In genomic region chr5:90334746-90335145, GRCh38 we compare ENCODE assay signal across 28 cellular contexts.
DNase-seq lines count a peak whose midpoint lies in the region; ATAC-seq, FAIRE-seq and TF ChIP-seq lines count a peak whose summit lies in the region.
"Had no signal": no experiment of that assay in that cellular context is flagged by ENCODE, and none has a peak within 500 bp of the region (broad histone marks: within the 10 kb centered on the region; RNA-seq: fewer than 3 reads in every experiment).

No MANE protein-coding gene starts in this region.

- H3K9me3 Mint-ChIP-seq in astrocyte (ENCODE audit: unreplicated experiment) = no peaks in the 10 kb centered on the region
- H3K9me3 Mint-ChIP-seq in activated T-helper 17 cell treated with anti-CD3 and anti-CD28 coated beads, Interleukin-2, amount 50 U/mL, for 72 hours = peaks cover 3% of the 10 kb centered on the region
- H3K9me3 Mint-ChIP-seq: CD4-positive, alpha-beta memory T cell had no signal

- FAIRE-seq in astrocyte (lab: Jason Lieb, UNC) (no peak), H1 (lab: Jason Lieb, UNC) (no peak)
- FAIRE-seq: A204.1, GM12878, GM12892 had no signal

- no peaks in the 10 kb centered on the region for H3K9me3 ChIP-seq in astrocyte (ENCODE audit: insufficient read depth, low read depth, low read length)
- H3K9me3 ChIP-seq in H1 (ENCODE audit: insufficient read depth in 2 of 2, low read depth in 1 of 2, low read length in 1 of 2) = no peaks in the 10 kb centered on the region
- H3K9me3 ChIP-seq: BE2C, BLaER1 had no signal

- H4K5ac ChIP-seq in H1 (ENCODE audit: insufficient read length, low read depth, low read length) = no peak overlapping the region

- H3K23me2 ChIP-seq in H1 (ENCODE audit: low read depth, low read length) = no peaks in the 10 kb centered on the region

- no peak overlapping the region for H4K91ac ChIP-seq in H1 (replicated peaks; ENCODE audit: insufficient read length, low read length)

- no peak for ATAC-seq in HG02981 (IDR thresholded peaks at IDR 0.05; ENCODE audit: unreplicated experiment)
- no peak for ATAC-seq in activated T-helper 17 cell treated with anti-CD3 and anti-CD28 coated beads, Interleukin-2, amount 50 U/mL, for 72 hours (replicated peaks)
- ATAC-seq: GM12878 had no signal

- no peak overlapping the region for H2BK5ac ChIP-seq in H1 (ENCODE audit: low read depth, low read length)

- no peak overlapping the region for H4K8ac ChIP-seq in H1 (ENCODE audit: extremely low read depth, insufficient read depth, low read length)

- H2AFZ ChIP-seq in astrocyte (ENCODE audit: low read depth, low read length) = no peak overlapping the region
- H2AFZ ChIP-seq in H1 (ENCODE audit: low read length) = peak overlapping the region; percentile 40; the same call in 1 of the 2 replicates

- H3K27ac Mint-ChIP-seq in astrocyte (ENCODE audit: unreplicated experiment) = no peak overlapping the region
- no peak overlapping the region for H3K27ac Mint-ChIP-seq in activated T-helper 17 cell treated with anti-CD3 and anti-CD28 coated beads, Interleukin-2, amount 50 U/mL, for 72 hours
- H3K27ac Mint-ChIP-seq: CD14-positive monocyte; CD4-positive, alpha-beta memory T cell; CD4-positive, CD25-positive, alpha-beta regulatory T cell; CD8-positive, alpha-beta memory T cell had no signal

- no peaks in the 10 kb centered on the region for H3K36me3 Mint-ChIP-seq in astrocyte (ENCODE audit: low read depth, unreplicated experiment)
- H3K36me3 Mint-ChIP-seq in activated T-helper 17 cell treated with anti-CD3 and anti-CD28 coated beads, Interleukin-2, amount 50 U/mL, for 72 hours (ENCODE audit: low read depth) = no peaks in the 10 kb centered on the region
- H3K36me3 Mint-ChIP-seq: CD14-positive monocyte; CD4-positive, alpha-beta memory T cell; CD4-positive, CD25-positive, alpha-beta regulatory T cell; CD8-positive, alpha-beta memory T cell had no signal

- no peaks in the 10 kb centered on the region for H4K20me1 ChIP-seq in astrocyte (ENCODE audit: insufficient read depth, low read length)
- no peaks in the 10 kb centered on the region for H4K20me1 ChIP-seq in H1 (replicated peaks in 1 of 2; ENCODE audit: control insufficient read depth in 1 of 2, insufficient read depth in 2 of 2, low read length in 2 of 2)
- H4K20me1 ChIP-seq: BLaER1 had no signal

- no peak for TF ChIP-seq CTCF in astrocyte (IDR thresholded peaks at IDR 0.05; ENCODE audit: insufficient read depth, low read depth, low read length)
- TF ChIP-seq CTCF in H1 (IDR thresholded peaks at IDR 0.05; ENCODE audit: control extremely low read depth in 1 of 3, insufficient read depth in 1 of 3, low read depth in 1 of 3, low read length in 3 of 3) = no peak

- H3K56ac ChIP-seq in H1 (replicated peaks; ENCODE audit: insufficient read length, low read depth, low read length) = no peak overlapping the region

- POLR2A ChIA-PET in H1 (lab: Charles Lee; ENCODE audit: partially characterized antibody) = no interaction called here

- no peak overlapping the region for H3K23ac ChIP-seq in H1 (ENCODE audit: insufficient read length)

- no peak overlapping the region for H3K4ac ChIP-seq in H1 (replicated peaks; ENCODE audit: insufficient read length, low read depth, low read length)

- DNase-seq in astrocyte (ENCODE audit: low read depth) (peak; percentile 22), astrocyte of the hippocampus (ENCODE audit: low read depth, low spot score) (peak; percentile 64), H1 (ENCODE audit: low read depth in 1 of 2, low spot score in 2 of 2) (no peak), inferior parietal cortex (ENCODE audit: extremely low spot score) (peak; percentile 44), NCI-H2227 treated with DMSO at 0.1 percent for 48 hours (lab: John Stamatoyannopoulos, UW) (no peak), 8988T (no peak)
- DNase-seq: ACHN; BE2C; C1 segment of cervical spinal cord; CD4-positive, alpha-beta memory T cell; CD4-positive, CD25-positive, alpha-beta regulatory T cell; CD8-positive, alpha-beta memory T cell; COR-L47; DMS 273 treated with DMSO at 0.1 percent for 48 hours; DMS153; DMS53; DMS79; DND-41; EL; GDM1 had no signal

- H3K4me2 ChIP-seq in astrocyte (ENCODE audit: low read length) (no peak overlapping the region), H1 (ENCODE audit: insufficient read depth in 1 of 2, low read depth in 2 of 2, low read length in 2 of 2) (no peak overlapping the region)
- H3K4me2 ChIP-seq: BLaER1 had no signal

- H3K9ac ChIP-seq in astrocyte (ENCODE audit: low read length) (no peak overlapping the region), H1 (replicated peaks in 1 of 4; ENCODE audit: extremely low read depth in 1 of 4, low read depth in 3 of 4, low read length in 3 of 4) (no peak overlapping the region)
- H3K9ac ChIP-seq: BLaER1 had no signal

- no peak for TF ChIP-seq RAD21 in H1 (IDR thresholded peaks at IDR 0.05 in 1 of 2, conservative IDR thresholded peaks at IDR 0.05 in 1 of 2; ENCODE audit: low read depth in 2 of 2, low read length in 2 of 2)

- CTCF ChIA-PET in H1 (lab: Charles Lee; ENCODE audit: partially characterized antibody) = interaction anchor here (1.3 kb wide), 1 partner anchor 13 kb away, joined by 3 read pairs; no protein-coding TSS in a partner anchor

- H3K4me1 ChIP-seq in astrocyte (ENCODE audit: insufficient read depth, low read length) (no peaks in the 10 kb centered on the region), H1 (replicated peaks in 1 of 4; ENCODE audit: control insufficient read depth in 3 of 4, insufficient read depth in 4 of 4, low read length in 3 of 4) (no peaks in the 10 kb centered on the region)
- H3K4me1 ChIP-seq: BE2C had no signal

- H3K4me3 ChIP-seq in astrocyte (ENCODE audit: insufficient read depth, low read depth, low read length) = no peak overlapping the region
- no peak overlapping the region for H3K4me3 ChIP-seq in H1 (ENCODE audit: extremely low read depth in 1 of 4, insufficient read depth in 2 of 4, low read depth in 3 of 4, low read length in 4 of 4)
- H3K4me3 ChIP-seq: BLaER1, GM12878 had no signal

- H2BK12ac ChIP-seq in H1 (ENCODE audit: low read depth, low read length) = no peak overlapping the region

- no peaks in the 10 kb centered on the region for H3K79me2 ChIP-seq in astrocyte (ENCODE audit: insufficient read depth, low read length)
- H3K79me2 ChIP-seq in H1 (ENCODE audit: control insufficient read depth in 1 of 2, insufficient read depth in 2 of 2, low read length in 2 of 2) = no peaks in the 10 kb centered on the region

- no peak overlapping the region for H2BK20ac ChIP-seq in H1 (ENCODE audit: low read length)

- H3K14ac ChIP-seq in H1 (ENCODE audit: insufficient read length) = no peak overlapping the region

- no peaks in the 10 kb centered on the region for H3K4me1 Mint-ChIP-seq in astrocyte (ENCODE audit: low read depth, unreplicated experiment)
- H3K4me1 Mint-ChIP-seq in activated T-helper 17 cell treated with anti-CD3 and anti-CD28 coated beads, Interleukin-2, amount 50 U/mL, for 72 hours = no peaks in the 10 kb centered on the region
- H3K4me1 Mint-ChIP-seq: CD14-positive monocyte; CD4-positive, alpha-beta memory T cell; CD4-positive, CD25-positive, alpha-beta regulatory T cell had no signal

- no peak overlapping the region for H3K4me3 Mint-ChIP-seq in astrocyte (ENCODE audit: unreplicated experiment)
- no peak overlapping the region for H3K4me3 Mint-ChIP-seq in activated T-helper 17 cell treated with anti-CD3 and anti-CD28 coated beads, Interleukin-2, amount 50 U/mL, for 72 hours
- H3K4me3 Mint-ChIP-seq: CD14-positive monocyte; CD4-positive, alpha-beta memory T cell; CD4-positive, CD25-positive, alpha-beta regulatory T cell; CD8-positive, alpha-beta memory T cell had no signal

- WGBS in H1 (ENCODE audit: extremely low coverage in 1 of 2, insufficient coverage in 1 of 2, insufficient read length in 1 of 2, insufficient replicate concordance in 2 of 2, low coverage in 1 of 2, low lambda C conversion rate in 2 of 2, missing lambda C conversion rate in 1 of 2), 2 experiments = 72% methylated on average over 1 of the region's 1 CpG; no CpG with 5 or more reads in 1 of the 2 experiments

- no peak for TF ChIP-seq POLR2A in H1 (IDR thresholded peaks at IDR 0.05; ENCODE audit: control extremely low read depth in 1 of 2, low read depth in 2 of 2, low read length in 2 of 2)

- H2BK15ac ChIP-seq in H1 (ENCODE audit: low read length) = no peak overlapping the region

- H2BK120ac ChIP-seq in H1 (replicated peaks; ENCODE audit: low read depth, low read length) = no peak overlapping the region

- H3K79me1 ChIP-seq in H1 (ENCODE audit: low read depth, low read length) = no peaks in the 10 kb centered on the region

- TF ChIP-seq EP300 in H1 (IDR thresholded peaks at IDR 0.05; ENCODE audit: borderline replicate concordance in 1 of 2, low read depth in 2 of 2, low read length in 2 of 2) = no peak

- no peak overlapping the region for H3K18ac ChIP-seq in H1 (ENCODE audit: extremely low read depth, low read length)

- no peaks in the 10 kb centered on the region for H3K27me3 Mint-ChIP-seq in astrocyte (ENCODE audit: low read depth, unreplicated experiment)
- peaks cover 14% of the 10 kb centered on the region for H3K27me3 Mint-ChIP-seq in activated T-helper 17 cell treated with anti-CD3 and anti-CD28 coated beads, Interleukin-2, amount 50 U/mL, for 72 hours

- H3K27ac ChIP-seq in astrocyte (ENCODE audit: low read depth, low read length) (no peak overlapping the region), H1 (ENCODE audit: low read depth, low read length) (no peak overlapping the region)
- H3K27ac ChIP-seq: 22Rv1, BLaER1 had no signal

- no peaks in the 10 kb centered on the region for H3K36me3 ChIP-seq in astrocyte (ENCODE audit: insufficient read depth, low read length)
- no peaks in the 10 kb centered on the region for H3K36me3 ChIP-seq in H1 (ENCODE audit: control insufficient read depth in 2 of 4, insufficient read depth in 4 of 4, low read length in 3 of 4)
- H3K36me3 ChIP-seq: BE2C, BLaER1 had no signal

- H2AK5ac ChIP-seq in H1 (ENCODE audit: low read depth, low read length) = no peak overlapping the region

- H3K27me3 ChIP-seq in astrocyte (ENCODE audit: insufficient read depth, low read length) (no peaks in the 10 kb centered on the region), H1 (replicated peaks in 1 of 4; ENCODE audit: control insufficient read depth in 3 of 4, extremely low read depth in 1 of 4, insufficient read depth in 3 of 4, low read length in 3 of 4) (no peaks in the 10 kb centered on the region)
- H3K27me3 ChIP-seq: BE2C, BLaER1 had no signal

TF ChIP-seq in H1, 55 proteins besides CTCF, POLR2A, EP300 and RAD21:
- no peak for TF ChIP-seq RFX5 (IDR thresholded peaks at IDR 0.05; ENCODE audit: borderline replicate concordance, low read depth, low read length)

Comparison
In these comparisons a context has a peak if more than half of its experiments do, and no peak if none do; other contexts are left out.
1. DNase-seq: peak in astrocyte (single experiment), astrocyte of the hippocampus (single experiment) and inferior parietal cortex (single experiment); none in H1 (0 of 2), NCI-H2227 treated with DMSO at 0.1 percent for 48 hours (single experiment) and 8988T (single experiment).